In genomic region chr5:124948062-124948753, GRCh38 we compare ENCODE assay signal across 17 cellular contexts.
DNase-seq lines count a peak whose midpoint lies in the region; FAIRE-seq and TF ChIP-seq lines count a peak whose summit lies in the region.
"Had no signal": no experiment of that assay in that cellular context is flagged by ENCODE, and none has a peak within 500 bp of the region (broad histone marks: within the 10 kb centered on the region; RNA-seq: fewer than 3 reads in every experiment).

No MANE protein-coding gene starts in this region.

- no peaks in the 10 kb centered on the region for H3K9me3 Mint-ChIP-seq in endothelial cell (ENCODE audit: unreplicated experiment)

- no peaks in the 10 kb centered on the region for H3K36me3 Mint-ChIP-seq in endothelial cell (ENCODE audit: low read depth, unreplicated experiment)

- peak; percentile 31 for DNase-seq in NCI-H2227 (lab: John Stamatoyannopoulos, UW; ENCODE audit: unreplicated experiment)
- no peak for DNase-seq in NCI-H2227 treated with DMSO at 0.1 percent for 48 hours (lab: John Stamatoyannopoulos, UW)
- peak; percentile 90 for DNase-seq in NCI-H69 (lab: John Stamatoyannopoulos, UW)
- peak; percentile 4 for DNase-seq in endothelial cell (ENCODE audit: low spot score)
- peak; percentile 58 for DNase-seq in retinal pigment epithelial cell (ENCODE audit: low read depth)
- DNase-seq in LoVo (ENCODE audit: low spot score): no peak
- DNase-seq in urothelium cell line (ENCODE audit: low spot score): no peak
- DNase-seq in activated CD4-positive, alpha-beta T cell treated with anti-CD3 and anti-CD28 coated beads, Interleukin-2, amount 50 U/mL, for 48 hours: no peak
- DNase-seq: activated CD4-positive, alpha-beta T cell treated with anti-CD3 and anti-CD28 coated beads for 36 hours; foreskin keratinocyte; GDM1; NCI-H510A; pancreas; testis had no signal

- peaks cover 13% of the 10 kb centered on the region for H3K4me1 Mint-ChIP-seq in endothelial cell (ENCODE audit: unreplicated experiment)
- H3K4me1 Mint-ChIP-seq: activated CD4-positive, alpha-beta T cell treated with anti-CD3 and anti-CD28 coated beads for 36 hours had no signal

- FAIRE-seq in urothelium cell line (lab: Jason Lieb, UNC): no peak
- FAIRE-seq: bronchial epithelial cell, HTR-8/SVneo, pancreas had no signal

- H3K27ac Mint-ChIP-seq in endothelial cell (ENCODE audit: unreplicated experiment): no peak overlapping the region
- H3K27ac Mint-ChIP-seq: activated CD4-positive, alpha-beta T cell treated with anti-CD3 and anti-CD28 coated beads for 36 hours had no signal

- no peaks in the 10 kb centered on the region for H3K27me3 Mint-ChIP-seq in endothelial cell (ENCODE audit: unreplicated experiment)
- H3K27me3 Mint-ChIP-seq: activated CD4-positive, alpha-beta T cell treated with anti-CD3 and anti-CD28 coated beads for 36 hours had no signal

- H3K4me3 Mint-ChIP-seq in endothelial cell (ENCODE audit: unreplicated experiment): no peak overlapping the region
- H3K4me3 Mint-ChIP-seq: activated CD4-positive, alpha-beta T cell treated with anti-CD3 and anti-CD28 coated beads for 36 hours had no signal

- no peak for TF ChIP-seq CTCF in endothelial cell (IDR thresholded peaks at IDR 0.05; ENCODE audit: unreplicated experiment)
- TF ChIP-seq CTCF in retinal pigment epithelial cell (conservative IDR thresholded peaks at IDR 0.05; ENCODE audit: low read depth, low read length): no peak

- no peak overlapping the region for H3K4me3 ChIP-seq in retinal pigment epithelial cell (ENCODE audit: low read length)
- H3K4me3 ChIP-seq: pancreas, SK-N-MC, testis had no signal

Comparison
In these comparisons a context has a peak if more than half of its experiments do, and no peak if none do; other contexts are left out.
1. DNase-seq: peak in NCI-H2227 (single experiment), NCI-H69 (single experiment), endothelial cell (single experiment) and retinal pigment epithelial cell (single experiment); none in NCI-H2227 treated with DMSO at 0.1 percent for 48 hours (single experiment), LoVo (single experiment), urothelium cell line (single experiment) and activated CD4-positive, alpha-beta T cell treated with anti-CD3 and anti-CD28 coated beads, Interleukin-2, amount 50 U/mL, for 48 hours (0 of 2).